In genomic region chr16:88830250-88830649, GRCh38 we compare ENCODE assay signal across 17 cellular contexts. TPM values are rescaled to one million over a fixed set of nuclear protein-coding genes. Genes with fewer than 3 reads are reported as not detected.
A peak's percentile ranks its signal among the peaks of the same experiment; 100 is the strongest.
DNase-seq lines count a peak whose midpoint lies in the region; ATAC-seq, FAIRE-seq and TF ChIP-seq lines count a peak whose summit lies in the region.
"Had no signal": no experiment of that assay in that cellular context is flagged by ENCODE, and none has a peak within 500 bp of the region (broad histone marks: within the 10 kb centered on the region; RNA-seq: fewer than 3 reads in every experiment).

No MANE protein-coding gene starts in this region.

- H3K4me1 ChIP-seq in heart left ventricle (no peaks in the 10 kb centered on the region), thymus (ENCODE audit: control insufficient read depth, insufficient read depth, low read length) (no peaks in the 10 kb centered on the region)
- H3K4me1 ChIP-seq: SJCRH30 had no signal

- ATAC-seq in heart left ventricle = peak; percentile 8 to 47 (median 26)

- peak; percentile 15 for DNase-seq in amniotic epithelial cell (ENCODE audit: low read depth)
- peak in 1 of 5 donors; percentile 63 for DNase-seq in heart left ventricle
- DNase-seq in mucosa of gallbladder (ENCODE audit: low spot score) = peak; percentile 60
- DNase-seq in urothelium cell line (ENCODE audit: low spot score) = no peak
- DNase-seq in GM03348 (ENCODE audit: low spot score) = no peak
- DNase-seq in GM12892 (ENCODE audit: insufficient read length) = no peak
- no peak for DNase-seq in putamen (ENCODE audit: low spot score)
- DNase-seq: H7, MG63, NCI-H1105 treated with DMSO at 0.1 percent for 48 hours, NCI-H187, NCI-H446 treated with DMSO at 0.1 percent for 48 hours, NCI-H82, SJCRH30 had no signal

- FAIRE-seq in urothelium cell line (lab: Jason Lieb, UNC) (no peak), GM12892 (lab: Jason Lieb, UNC) (no peak)

- H3K27ac ChIP-seq in heart left ventricle = no peak overlapping the region
- peak overlapping the region; percentile 5 for H3K27ac ChIP-seq in thymus (ENCODE audit: low read depth)
- H3K27ac ChIP-seq: SJCRH30 had no signal

- WGBS in heart left ventricle, 4 donors = 56 to 71% (median 65%) methylated on average over 10 to 11 of the region's 11 CpGs
- WGBS in thymus = 84% methylated on average over 11 of the region's 11 CpGs

- H3K4me3 ChIP-seq in heart left ventricle = no peak overlapping the region
- no peak overlapping the region for H3K4me3 ChIP-seq in thymus (ENCODE audit: low read length)
- H3K4me3 ChIP-seq: MG63, SJCRH30 had no signal

- H3K9me3 ChIP-seq in heart left ventricle = no peaks in the 10 kb centered on the region
- H3K9me3 ChIP-seq in thymus (ENCODE audit: control insufficient read depth) = no peaks in the 10 kb centered on the region
- H3K9me3 ChIP-seq: MG63, SJCRH30 had no signal

- H3K36me3 ChIP-seq in heart left ventricle = peaks cover 0 to 33% (median 8%) of the 10 kb centered on the region in 9 donors
- H3K36me3 ChIP-seq in thymus (ENCODE audit: control insufficient read depth, insufficient read depth) = peaks cover 7% of the 10 kb centered on the region
- H3K36me3 ChIP-seq: MG63, SJCRH30 had no signal

- no peaks in the 10 kb centered on the region for H3K27me3 ChIP-seq in heart left ventricle
- H3K27me3 ChIP-seq in thymus (ENCODE audit: control insufficient read depth, insufficient read depth) = no peaks in the 10 kb centered on the region
- H3K27me3 ChIP-seq: MG63, SJCRH30 had no signal

- TF ChIP-seq POLR2A in heart left ventricle (IDR thresholded peaks at IDR 0.05) (no peak), GM12892 (IDR thresholded peaks at IDR 0.05; ENCODE audit: low read depth, low read length) (no peak)

- intact Hi-C loops in heart left ventricle (cut with DNase I) = no loop called here

- no peak for TF ChIP-seq CTCF in heart left ventricle (IDR thresholded peaks at IDR 0.05)

RNA-seq across cellular contexts. Expression of gene APRT, which starts 18.5 kb away (rescaled TPM):
- total RNA-seq in heart left ventricle = 10 to 100 TPM; 26.6 to 75.8 (median 44.2) TPM
- 100 to 1,000 TPM in 1 of 2 donors, 10 to 100 TPM in 1; 62.6 to 129 TPM for polyA plus RNA-seq in heart left ventricle
- 104 TPM for total RNA-seq in mucosa of gallbladder
- polyA plus RNA-seq in thymus = 122 TPM
- 180 TPM for polyA plus RNA-seq in GM12892 (2012; ENCODE audit: missing spikeins)

RNA-seq across cellular contexts. Expression of gene GALNS, which starts 26.5 kb away (rescaled TPM):
- 10 to 100 TPM; 10.7 to 22.7 (median 13.3) TPM for total RNA-seq in heart left ventricle
- 10 to 100 TPM; 14.1 to 16.4 TPM for polyA plus RNA-seq in heart left ventricle
- total RNA-seq in mucosa of gallbladder = 56.1 TPM
- polyA plus RNA-seq in thymus = 23.9 TPM
- 9.9 TPM for polyA plus RNA-seq in GM12892 (2012; ENCODE audit: missing spikeins)

RNA-seq across cellular contexts. Expression of gene CDT1, which starts 26.7 kb away (rescaled TPM):
- total RNA-seq in heart left ventricle = 1 to 10 TPM in 4 of 9 donors, under 1 TPM in 5; 0.23 to 6.1 (median 0.70) TPM
- polyA plus RNA-seq in heart left ventricle = under 1 TPM; 0.19 to 0.40 TPM
- total RNA-seq in mucosa of gallbladder = 3.2 TPM
- polyA plus RNA-seq in thymus = 1.4 TPM
- polyA plus RNA-seq in GM12892 (2012; ENCODE audit: missing spikeins) = 6.4 TPM

RNA-seq across cellular contexts. Expression of gene TRAPPC2L, which starts 26.7 kb away (rescaled TPM):
- total RNA-seq in heart left ventricle (10 to 100 TPM; 20.3 to 65.7 (median 44.2) TPM), mucosa of gallbladder (53.8 TPM)
- polyA plus RNA-seq in heart left ventricle (10 to 100 TPM; 30.3 to 51.3 TPM), thymus (49.1 TPM)
- 78.6 TPM for polyA plus RNA-seq in GM12892 (2012; ENCODE audit: missing spikeins)

RNA-seq across cellular contexts. Expression of gene PABPN1L, which starts 36.2 kb away (rescaled TPM):
- total RNA-seq in heart left ventricle = not detected
- not detected for polyA plus RNA-seq in heart left ventricle
- total RNA-seq in mucosa of gallbladder = not detected
- 0.34 TPM for polyA plus RNA-seq in thymus
- polyA plus RNA-seq in GM12892 (2012; ENCODE audit: missing spikeins) = not detected
- total RNA-seq: Daoy, H7, SJCRH30 had no signal
- polyA plus RNA-seq: BJ had no signal

Comparison
In these comparisons a context has a peak if more than half of its experiments do, and no peak if none do; other contexts are left out.
1. DNase-seq: peak in amniotic epithelial cell (single experiment) and mucosa of gallbladder (single experiment); none in urothelium cell line (single experiment), GM03348 (single experiment), GM12892 (single experiment) and putamen (single experiment).